1 cellular context compared by ENCODE assay signal in the genomic region with DNA sequence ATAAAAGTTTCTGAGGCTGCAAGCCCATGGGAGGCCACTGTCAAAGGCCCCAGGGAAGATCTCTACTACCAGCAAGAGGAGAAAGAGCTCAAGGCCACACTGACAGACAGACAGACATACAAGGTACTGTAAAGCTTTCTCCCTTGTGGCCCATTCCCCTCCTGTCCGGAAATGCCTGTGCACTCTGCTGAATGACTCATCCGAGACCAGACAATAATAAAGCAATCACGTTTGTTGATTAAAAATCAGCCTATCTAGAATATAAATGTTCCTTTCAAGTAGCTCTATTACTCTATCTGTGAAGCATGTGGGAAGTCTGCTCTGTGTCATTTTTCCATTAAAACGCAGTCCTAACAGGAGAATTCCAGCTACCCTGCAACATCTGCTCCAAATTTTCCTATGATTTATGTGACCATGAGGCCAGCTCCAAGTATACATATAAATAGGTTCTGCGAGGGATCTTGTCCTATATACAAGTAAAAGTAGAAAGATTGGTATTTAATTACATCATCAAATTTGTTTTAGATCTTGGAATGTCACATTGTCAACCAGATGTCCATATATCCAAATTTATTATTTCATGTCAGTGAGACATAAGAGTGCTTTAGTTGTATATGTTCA.
A peak's percentile ranks its signal among the peaks of the same experiment; 100 is the strongest.
TF ChIP-seq lines count a peak whose summit lies in the region.

No MANE protein-coding gene starts in this region.

TF ChIP-seq in endothelial cell of umbilical vein, 7 proteins besides CTCF, POLR2A, EP300 and RAD21:
- TF ChIP-seq GATA2 (IDR thresholded peaks at IDR 0.05; ENCODE audit: insufficient read depth, insufficient read length, low read depth, low read length) (no peak), MYC (IDR thresholded peaks at IDR 0.05; ENCODE audit: low read depth, low read length) (no peak), FOS (IDR thresholded peaks at IDR 0.05; ENCODE audit: borderline replicate concordance, insufficient read depth, low read length) (peak; percentile 84), POLR2AphosphoS5 (IDR thresholded peaks at IDR 0.05; ENCODE audit: insufficient read depth, low read depth, low read length) (no peak), EZH2 (IDR thresholded peaks at IDR 0.05; ENCODE audit: borderline replicate concordance, low read depth, low read length, severe bottlenecking) (no peak), JUN (IDR thresholded peaks at IDR 0.05; ENCODE audit: borderline replicate concordance, insufficient read depth, insufficient read length, low read depth) (peak; percentile 47)
- TF ChIP-seq, protein P1, sequence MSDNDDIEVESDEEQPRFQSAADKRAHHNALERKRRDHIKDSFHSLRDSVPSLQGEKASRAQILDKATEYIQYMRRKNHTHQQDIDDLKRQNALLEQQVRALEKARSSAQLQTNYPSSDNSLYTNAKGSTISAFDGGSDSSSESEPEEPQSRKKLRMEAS (IDR thresholded peaks at IDR 0.05; ENCODE audit: insufficient read depth, insufficient read length): no peak
TF ChIP-seq in endothelial cell of umbilical vein: peak in this region for 2.
